ENCODE assay signal across 15 cellular contexts in genomic region chr16:88667496-88667895, GRCh38. TPM values are rescaled to one million over a fixed set of nuclear protein-coding genes. Genes with fewer than 3 reads are reported as not detected.
"Had no signal": no experiment of that assay in that cellular context is flagged by ENCODE, and none has a peak within 500 bp of the region (broad histone marks: within the 10 kb centered on the region; RNA-seq: fewer than 3 reads in every experiment).

No MANE protein-coding gene starts in this region.

- H3K36me3 ChIP-seq: esophagus squamous epithelium had no signal

- H3K27ac Mint-ChIP-seq: activated naive CD4-positive, alpha-beta T cell treated with anti-CD3 and anti-CD28 coated beads, Interleukin-2, amount 50 U/mL, for 24 hours had no signal

- H3K4me3 Mint-ChIP-seq: activated naive CD4-positive, alpha-beta T cell treated with anti-CD3 and anti-CD28 coated beads, Interleukin-2, amount 50 U/mL, for 24 hours had no signal

- H3K27me3 Mint-ChIP-seq: activated naive CD4-positive, alpha-beta T cell treated with anti-CD3 and anti-CD28 coated beads, Interleukin-2, amount 50 U/mL, for 24 hours had no signal

- DNase-seq: activated CD4-positive, alpha-beta T cell treated with anti-CD3 and anti-CD28 coated beads, Interleukin-2, amount 50 U/mL, for 1 hour; activated effector memory CD4-positive, alpha-beta T cell treated with Interleukin-2 at 50 U/mL for 16 hours; activated T-cell treated with anti-CD3 and anti-CD28 coated beads, Interleukin-2, amount 50 U/mL, for 1 hour; body of pancreas; cerebellar nuclear complex; dorsolateral prefrontal cortex; esophagus squamous epithelium; foreskin keratinocyte; heart left ventricle; left lung; small intestine; SW 1271 had no signal

- H3K27me3 ChIP-seq: body of pancreas, dorsolateral prefrontal cortex, esophagus squamous epithelium, foreskin keratinocyte, heart left ventricle, left lung had no signal

- H3K27ac ChIP-seq: body of pancreas, dorsolateral prefrontal cortex, esophagus squamous epithelium, foreskin keratinocyte, heart left ventricle, left lung had no signal

- H3K9me3 Mint-ChIP-seq: activated naive CD4-positive, alpha-beta T cell treated with anti-CD3 and anti-CD28 coated beads, Interleukin-2, amount 50 U/mL, for 24 hours had no signal

- H3K4me3 ChIP-seq: body of pancreas, dorsolateral prefrontal cortex, esophagus squamous epithelium, heart left ventricle, left lung had no signal

- H3K4me1 ChIP-seq: foreskin keratinocyte had no signal

- H3K9me3 ChIP-seq: body of pancreas, esophagus squamous epithelium, heart left ventricle, left lung had no signal

RNA-seq across cellular contexts. Expression of gene SNAI3, which starts 18.8 kb away (rescaled TPM):
- total RNA-seq: foreskin keratinocyte had no signal

RNA-seq across cellular contexts. Expression of gene IL17C, which starts 29.1 kb away (rescaled TPM):
- total RNA-seq: body of pancreas, foreskin keratinocyte, heart left ventricle, left lung, posterior vena cava, right cardiac atrium had no signal
